In genomic region chr14:100533647-100534485, GRCh38 we compare ENCODE assay signal across 10 cellular contexts. TPM values are rescaled to one million over a fixed set of nuclear protein-coding genes. Genes with fewer than 3 reads are reported as not detected.
DNase-seq lines count a peak whose midpoint lies in the region; ATAC-seq and TF ChIP-seq lines count a peak whose summit lies in the region.
"Had no signal": no experiment of that assay in that cellular context is flagged by ENCODE, and none has a peak within 500 bp of the region (broad histone marks: within the 10 kb centered on the region; RNA-seq: fewer than 3 reads in every experiment).

No MANE protein-coding gene starts in this region.

- no peak overlapping the region for H3K4me3 ChIP-seq in BE2C (ENCODE audit: low read depth, low read length)

- no peaks in the 10 kb centered on the region for H3K9me3 ChIP-seq in BE2C

- H3K4me3 Mint-ChIP-seq in central memory CD8-positive, alpha-beta T cell, result no peak overlapping the region
- no peak overlapping the region for H3K4me3 Mint-ChIP-seq in neural crest cell

- H3K4me1 Mint-ChIP-seq in central memory CD8-positive, alpha-beta T cell, result no peaks in the 10 kb centered on the region
- peaks cover 26% of the 10 kb centered on the region for H3K4me1 Mint-ChIP-seq in neural crest cell

- peaks cover 6% of the 10 kb centered on the region; the same call in 1 of the 2 replicates for H3K36me3 ChIP-seq in BE2C

- peaks cover 18% of the 10 kb centered on the region for H3K4me1 ChIP-seq in BE2C

- H3K27me3 Mint-ChIP-seq in central memory CD8-positive, alpha-beta T cell, result no peaks in the 10 kb centered on the region
- H3K27me3 Mint-ChIP-seq in neural crest cell (ENCODE audit: low read depth), result no peaks in the 10 kb centered on the region

- peak; percentile 58 for DNase-seq in BE2C
- DNase-seq in LHCN-M2 (ENCODE audit: low read depth), result peak; percentile 16
- peak; percentile 8 to 11 for DNase-seq in central memory CD8-positive, alpha-beta T cell (ENCODE audit: low spot score in 2 of 2)
- peak; percentile 0 for DNase-seq in neural crest cell (ENCODE audit: low read depth, low spot score)
- DNase-seq in activated CD4-positive, CD25-positive, alpha-beta regulatory T cell (lab: John Stamatoyannopoulos, UW), result no peak
- DNase-seq in hepatic stellate cell (ENCODE audit: low spot score), result no peak
- DNase-seq in NCI-H187 (lab: John Stamatoyannopoulos, UW), result no peak
- DNase-seq: activated CD4-positive, CD25-positive, alpha-beta regulatory T cell treated with anti-CD3 and anti-CD28 coated beads, Interleukin-2, amount 50 U/mL, for 72 hours; NCI-H510A had no signal

- H3K36me3 Mint-ChIP-seq in central memory CD8-positive, alpha-beta T cell (ENCODE audit: insufficient read depth), result peaks cover 3% of the 10 kb centered on the region
- H3K36me3 Mint-ChIP-seq in neural crest cell (ENCODE audit: low read depth), result no peaks in the 10 kb centered on the region

- TF ChIP-seq CTCF in BE2C (IDR thresholded peaks at IDR 0.05; ENCODE audit: low read depth, low read length), result no peak
- no peak for TF ChIP-seq CTCF in neural crest cell (conservative IDR thresholded peaks at IDR 0.05)

- no peaks in the 10 kb centered on the region for H3K27me3 ChIP-seq in BE2C

- H3K27ac Mint-ChIP-seq in central memory CD8-positive, alpha-beta T cell (ENCODE audit: low read depth), result peak overlapping the region; percentile 16
- H3K27ac Mint-ChIP-seq in neural crest cell (ENCODE audit: unreplicated experiment), result no peak overlapping the region

- no peak for ATAC-seq in central memory CD8-positive, alpha-beta T cell (replicated peaks; ENCODE audit: extremely low read depth, poor library complexity, severe bottlenecking)
- ATAC-seq in GM18907 (IDR thresholded peaks at IDR 0.05; ENCODE audit: unreplicated experiment), result no peak

- H3K9me3 Mint-ChIP-seq in central memory CD8-positive, alpha-beta T cell, result no peaks in the 10 kb centered on the region
- H3K9me3 Mint-ChIP-seq in neural crest cell, result no peaks in the 10 kb centered on the region

RNA-seq across cellular contexts. Expression of gene BEGAIN, which starts 53.4 kb away (rescaled TPM):
- 178 TPM for polyA plus RNA-seq in BE2C (2012; ENCODE audit: insufficient read depth, insufficient read length, low read depth)
- total RNA-seq in LHCN-M2 (2014; rRNA removed), result not detected in 2 replicates
- polyA plus RNA-seq in LHCN-M2 (2012), result not detected
- 3.0 and 4.8 TPM in 2 replicates for total RNA-seq in neural crest cell

Comparison
In these comparisons a context has a peak if more than half of its experiments do, and no peak if none do; other contexts are left out.
1. DNase-seq: peak in BE2C (single experiment), LHCN-M2 (single experiment), central memory CD8-positive, alpha-beta T cell (2 of 2) and neural crest cell (single experiment); none in activated CD4-positive, CD25-positive, alpha-beta regulatory T cell (0 of 4), hepatic stellate cell (single experiment) and NCI-H187 (0 of 2).